In the genomic region with DNA sequence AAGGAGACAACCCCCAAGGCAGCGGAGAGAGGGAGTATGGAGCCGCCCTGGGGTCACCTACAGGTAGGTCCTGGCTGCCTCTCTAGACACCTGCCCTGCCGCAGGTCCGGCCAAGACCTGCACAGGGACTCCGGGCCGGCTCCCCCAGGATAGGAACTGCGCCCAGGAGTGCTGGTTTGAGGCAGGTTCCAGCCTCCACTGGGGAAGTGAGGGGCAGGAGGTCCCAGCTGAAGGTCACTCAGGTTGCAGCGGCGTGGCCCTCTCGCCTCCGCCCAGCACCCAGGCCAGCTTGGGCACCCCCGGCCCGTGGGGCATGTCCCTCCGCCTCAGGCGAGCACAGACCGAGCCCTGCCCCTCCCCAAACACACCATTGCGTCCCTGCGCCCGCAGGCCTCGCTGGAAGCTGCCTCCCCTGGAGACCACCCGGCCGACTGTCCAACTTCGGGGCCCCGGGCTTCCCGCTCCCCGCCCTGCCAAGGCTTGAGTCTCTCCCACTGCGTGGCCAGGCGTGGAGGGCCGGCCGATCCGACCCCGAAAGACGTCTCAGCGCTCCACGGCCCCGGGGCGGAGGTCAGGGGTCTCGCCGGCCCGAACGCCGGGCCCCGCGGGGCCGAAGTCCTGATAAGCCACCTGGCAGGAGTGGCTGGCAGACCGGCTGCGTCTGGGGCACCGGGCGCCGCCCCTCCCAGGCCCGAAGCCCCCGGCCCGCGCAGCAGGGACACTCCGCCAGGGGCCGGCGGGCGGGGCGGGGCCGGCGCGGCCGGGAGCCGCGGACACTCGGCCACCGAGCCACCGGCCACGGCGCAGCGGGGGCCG, we compare ENCODE assay signal across 8 cellular contexts. TPM values are rescaled to one million over a fixed set of nuclear protein-coding genes. Genes with fewer than 3 reads are reported as not detected.
DNase-seq lines count a peak whose midpoint lies in the region; ATAC-seq, FAIRE-seq and TF ChIP-seq lines count a peak whose summit lies in the region.

No MANE protein-coding gene starts in this region.

- FAIRE-seq in bronchial epithelial cell (lab: Jason Lieb, UNC) = no peak

- ATAC-seq in HG03354 (IDR thresholded peaks at IDR 0.05; ENCODE audit: poor library complexity, severe bottlenecking, unreplicated experiment) = peak; percentile 1
- ATAC-seq in lung (ENCODE audit: insufficient read depth, low FRiP score) = no peak
- peak; percentile 0 for ATAC-seq in upper lobe of right lung
- ATAC-seq in GM21515 (IDR thresholded peaks at IDR 0.05; ENCODE audit: unreplicated experiment) = no peak

- DNase-seq in COLO668 (lab: John Stamatoyannopoulos, UW; ENCODE audit: unreplicated experiment) (peak; percentile 51), bronchial epithelial cell (ENCODE audit: low read depth) (no peak), lung (ENCODE audit: low spot score) (no peak), upper lobe of right lung (peak; percentile 71), cortex of kidney (lab: John Stamatoyannopoulos, UW) (no peak), midbrain (lab: John Stamatoyannopoulos, UW) (no peak)

- H3K27me3 ChIP-seq in bronchial epithelial cell (ENCODE audit: control insufficient read depth, insufficient read depth, low read length) (no peaks in the 10 kb centered on the region), lung (ENCODE audit: control insufficient read depth, insufficient read depth) (no peaks in the 10 kb centered on the region), upper lobe of right lung (no peaks in the 10 kb centered on the region)

- no peaks in the 10 kb centered on the region for H3K36me3 ChIP-seq in bronchial epithelial cell (ENCODE audit: control insufficient read depth, insufficient read depth, low read length)
- no peaks in the 10 kb centered on the region for H3K36me3 ChIP-seq in lung (ENCODE audit: control insufficient read depth in 2 of 2, insufficient read depth in 2 of 2, low read length in 2 of 2)
- no peaks in the 10 kb centered on the region for H3K36me3 ChIP-seq in upper lobe of right lung

- H3K9me3 ChIP-seq in lung (ENCODE audit: control insufficient read depth in 2 of 2, insufficient read depth in 1 of 2, low read length in 1 of 2) (peaks cover 0 to 5% of the 10 kb centered on the region in 2 donors), upper lobe of right lung (no peaks in the 10 kb centered on the region)

- peak overlapping the region; percentile 99 to 100 for H3K27ac ChIP-seq in lung (ENCODE audit: low read depth in 1 of 2, low read length in 1 of 2)
- H3K27ac ChIP-seq in upper lobe of right lung = peak overlapping the region; percentile 98

- intact Hi-C loops in upper lobe of right lung (cut with DNase I) = no loop called here

- TF ChIP-seq CTCF in bronchial epithelial cell (IDR thresholded peaks at IDR 0.05; ENCODE audit: insufficient read depth, low read length, severe bottlenecking) = no peak
- no peak for TF ChIP-seq CTCF in lung (IDR thresholded peaks at IDR 0.05; ENCODE audit: control extremely low read depth, extremely low read depth)
- TF ChIP-seq CTCF in upper lobe of right lung (IDR thresholded peaks at IDR 0.05) = no peak

- H3K4me1 ChIP-seq in lung (ENCODE audit: control insufficient read depth in 2 of 2, insufficient read depth in 2 of 2, low read length in 2 of 2) (peaks cover 0 to 13% of the 10 kb centered on the region in 2 donors), upper lobe of right lung (peaks cover 9% of the 10 kb centered on the region)

- H3K4me3 ChIP-seq in bronchial epithelial cell (ENCODE audit: low read depth, low read length) (peak overlapping the region; percentile 91), lung (peak overlapping the region; percentile 67), upper lobe of right lung (peak overlapping the region; percentile 62)

- WGBS in lung, 2 donors = 19 to 28% methylated on average over 53 to 72 of the region's 72 CpGs

RNA-seq across cellular contexts. Expression of gene SKI, which starts 1.4 kb away (rescaled TPM):
- total RNA-seq in bronchial epithelial cell (8.4 and 9.2 TPM in 2 replicates), lung (10 to 100 TPM; 47.7 to 90.7 TPM), upper lobe of right lung (89.6 TPM)
- polyA plus RNA-seq in lung = 10 to 100 TPM; 17.1 to 33.8 TPM

RNA-seq across cellular contexts. Expression of gene FAAP20, which starts 32.2 kb away (rescaled TPM):
- total RNA-seq in bronchial epithelial cell (14.2 and 15.0 TPM in 2 replicates), lung (10 to 100 TPM; 16.8 to 71.6 TPM), upper lobe of right lung (55.3 TPM)
- polyA plus RNA-seq in lung = 10 to 100 TPM; 65.2 to 87.9 TPM

Comparison
In these comparisons a context has a peak if more than half of its experiments do, and no peak if none do; other contexts are left out.
1. DNase-seq: peak in COLO668 (single experiment) and upper lobe of right lung (single experiment); none in bronchial epithelial cell (single experiment), lung (single experiment), cortex of kidney (single experiment) and midbrain (single experiment).
2. ATAC-seq: peak in HG03354 (single experiment) and upper lobe of right lung (single experiment); none in lung (single experiment) and GM21515 (single experiment).
3. Peak in every context shown above with its lines, with median percentiles within 50 percentile points of each other: H3K4me3 ChIP-seq.